Comparison of ENCODE assay signal across 9 cellular contexts in genomic region chr7:100679927-100680588, GRCh38. TPM values are rescaled to one million over a fixed set of nuclear protein-coding genes. Genes with fewer than 3 reads are reported as not detected.
A peak's percentile ranks its signal among the peaks of the same experiment; 100 is the strongest.
DNase-seq lines count a peak whose midpoint lies in the region; ATAC-seq, FAIRE-seq and TF ChIP-seq lines count a peak whose summit lies in the region.
"Had no signal": no experiment of that assay in that cellular context is flagged by ENCODE, and none has a peak within 500 bp of the region (broad histone marks: within the 10 kb centered on the region; RNA-seq: fewer than 3 reads in every experiment).

No MANE protein-coding gene starts in this region.

- H3K27ac Mint-ChIP-seq in activated naive CD4-positive, alpha-beta T cell treated with anti-CD3 and anti-CD28 coated beads, Interleukin-2, amount 50 U/mL, for 24 hours: peak overlapping the region; percentile 71

- no peak overlapping the region for H3K4me3 Mint-ChIP-seq in activated naive CD4-positive, alpha-beta T cell treated with anti-CD3 and anti-CD28 coated beads, Interleukin-2, amount 50 U/mL, for 24 hours

- H3K4me1 ChIP-seq in adipocyte (ENCODE audit: control insufficient read depth, insufficient read depth, low read length): peaks cover 28% of the 10 kb centered on the region
- peaks cover 32% of the 10 kb centered on the region for H3K4me1 ChIP-seq in HepG2 (ENCODE audit: insufficient read depth, low read length)

- H3K4me3 ChIP-seq in adipocyte (ENCODE audit: low read length): no peak overlapping the region
- no peak overlapping the region for H3K4me3 ChIP-seq in HepG2 (replicated peaks in 1 of 3; ENCODE audit: insufficient read depth in 1 of 3, low read depth in 2 of 3, low read length in 3 of 3)

- H3K79me2 ChIP-seq in HepG2 (ENCODE audit: insufficient read depth, low read length): peaks cover under 1% of the 10 kb centered on the region

- H3K9me3 ChIP-seq in adipocyte (ENCODE audit: control insufficient read depth, low read length): no peaks in the 10 kb centered on the region
- H3K9me3 ChIP-seq in HepG2 (ENCODE audit: low read length): no peaks in the 10 kb centered on the region

- peaks cover 44% of the 10 kb centered on the region for H3K4me1 Mint-ChIP-seq in activated naive CD4-positive, alpha-beta T cell treated with anti-CD3 and anti-CD28 coated beads, Interleukin-2, amount 50 U/mL, for 24 hours

- no peaks in the 10 kb centered on the region for H3K9me3 Mint-ChIP-seq in activated naive CD4-positive, alpha-beta T cell treated with anti-CD3 and anti-CD28 coated beads, Interleukin-2, amount 50 U/mL, for 24 hours

- WGBS in HepG2 (ENCODE audit: low lambda C conversion rate): 93% methylated on average over 14 of the region's 14 CpGs

- no peak overlapping the region for H2AFZ ChIP-seq in HepG2 (ENCODE audit: low read length)

- peaks cover 66% of the 10 kb centered on the region for H3K36me3 ChIP-seq in adipocyte (ENCODE audit: control insufficient read depth, insufficient read depth, low read length, severe bottlenecking)
- peaks cover 34 to 51% of the 10 kb centered on the region in 2 experiments for H3K36me3 ChIP-seq in HepG2 (replicated peaks in 1 of 2; ENCODE audit: control insufficient read depth in 1 of 2, insufficient read depth in 2 of 2, low read length in 2 of 2)

- H3K27me3 Mint-ChIP-seq in activated naive CD4-positive, alpha-beta T cell treated with anti-CD3 and anti-CD28 coated beads, Interleukin-2, amount 50 U/mL, for 24 hours: no peaks in the 10 kb centered on the region

- no peak overlapping the region for H3K4me2 ChIP-seq in HepG2 (ENCODE audit: low read depth, low read length)

- H3K27me3 ChIP-seq in adipocyte (replicated peaks; ENCODE audit: control insufficient read depth, insufficient read depth, low read length): no peaks in the 10 kb centered on the region
- no peaks in the 10 kb centered on the region for H3K27me3 ChIP-seq in HepG2 (ENCODE audit: control insufficient read depth in 1 of 2, insufficient read depth in 2 of 2, low read length in 2 of 2)

- H3K27ac ChIP-seq in HepG2 (ENCODE audit: extremely low read length, insufficient read depth, low read length): peak overlapping the region; percentile 27

- no peak for DNase-seq in activated naive CD4-positive, alpha-beta T cell treated with anti-CD3 and anti-CD28 coated beads, Interleukin-2, amount 50 U/mL, for 16 hours
- DNase-seq in adipocyte (ENCODE audit: low read depth) (no peak), HepG2 (ENCODE audit: low spot score) (no peak), urothelium cell line (ENCODE audit: low spot score) (no peak), amniotic stem cell (lab: John Stamatoyannopoulos, UW) (no peak)
- DNase-seq: NCI-H1092 treated with DMSO at 0.1 percent for 48 hours had no signal

- BruUV-seq in HepG2 (replicated peaks; lab: Mats Ljungman, UMichigan): TSS peak; percentile 40

- ATAC-seq in HepG2 (no peak), HG03469 (IDR thresholded peaks at IDR 0.05; ENCODE audit: unreplicated experiment) (no peak), HG03097 (IDR thresholded peaks at IDR 0.05; ENCODE audit: low FRiP score, unreplicated experiment) (no peak)

- TF ChIP-seq RAD21 in HepG2 (CRISPR knock-in tag; IDR thresholded peaks at IDR 0.05): no peak

- no peak for TF ChIP-seq CTCF in HepG2 (CRISPR knock-in tag; IDR thresholded peaks at IDR 0.05)

- intact Hi-C loops in HepG2 (cut with micrococcal nuclease; ENCODE audit: unreplicated experiment): no loop called here

- CTCF ChIA-PET in HepG2 (lab: Yijun Ruan, JAX; ENCODE audit: low intra/inter-chr PET ratio, low total read pairs): no interaction called here

- in situ Hi-C loops in HepG2 (cut with HindIII; ENCODE audit: extremely low pct_ligation_motif_present, low pct_unique_long_range_greater_than_20kb): no loop called here

- FAIRE-seq in HepG2 (lab: Jason Lieb, UNC): no peak
- peak; percentile 42 for FAIRE-seq in urothelium cell line (lab: Jason Lieb, UNC)

- POLR2A ChIA-PET in HepG2 (lab: Yijun Ruan, JAX): interaction anchor here (0.7 to 2.1 kb wide), 9 partner anchors 10 to 194 kb away, joined by 3 to 9 read pairs (median 4); partner anchors contain the start of genes FBXO24, GIGYF1, LRCH4 and MOSPD3

- H3K9ac ChIP-seq in adipocyte (ENCODE audit: low read length) (peak overlapping the region; percentile 64), HepG2 (ENCODE audit: insufficient read depth, low read depth, low read length) (no peak overlapping the region)

- no peaks in the 10 kb centered on the region for H3K36me3 Mint-ChIP-seq in activated naive CD4-positive, alpha-beta T cell treated with anti-CD3 and anti-CD28 coated beads, Interleukin-2, amount 50 U/mL, for 24 hours

- TF ChIP-seq POLR2A in HepG2 (IDR thresholded peaks at IDR 0.05; ENCODE audit: insufficient read depth in 1 of 2, low read depth in 2 of 2, low read length in 2 of 2): no peak

- peaks cover 8% of the 10 kb centered on the region; the same call in 1 of the 2 replicates for H4K20me1 ChIP-seq in HepG2 (ENCODE audit: insufficient read depth, low read length)

- no peak for TF ChIP-seq EP300 in HepG2 (IDR thresholded peaks at IDR 0.05; ENCODE audit: low read depth in 2 of 2, low read length in 2 of 2)
- TF ChIP-seq EP300 in HepG2 (CRISPR knock-in tag; IDR thresholded peaks at IDR 0.05; ENCODE audit: borderline replicate concordance): no peak

RNA-seq across cellular contexts. Expression of gene GNB2, which starts 6.5 kb away (rescaled TPM):
- 48.3 and 64.3 TPM in 2 replicates for total RNA-seq in HepG2 (2016; rRNA removed; fragmentation: Illumina TruSeq; extraction: Trizol)
- total RNA-seq in HepG2 (2016; cell fraction: cytosol; rRNA removed; fragmentation: Illumina TruSeq; extraction: Trizol; ENCODE audit: low read depth): 84.0 and 90.3 TPM in 2 replicates
- 51.7 and 55.9 TPM in 2 replicates for total RNA-seq in HepG2 (2016; cell fraction: insoluble cytoplasmic fraction; rRNA removed; fragmentation: Illumina TruSeq; extraction: Trizol)
- total RNA-seq in HepG2 (2016; cell fraction: membrane; rRNA removed; fragmentation: Illumina TruSeq; extraction: Trizol): 95.7 and 129 TPM in 2 replicates
- 30.4 and 32.6 TPM in 2 replicates for total RNA-seq in HepG2 (2016; cell fraction: nucleus; rRNA removed; fragmentation: Illumina TruSeq; extraction: Trizol)
- 67.1 and 82.0 TPM in 2 replicates for polyA plus RNA-seq in HepG2 (2011; rRNA removed)
- polyA plus RNA-seq in HepG2 (2011; cell fraction: cytosol; rRNA removed): 69.6 and 88.5 TPM in 2 replicates
- 82.9 and 91.9 TPM in 2 replicates for polyA plus RNA-seq in HepG2 (2011; cell fraction: nucleus; rRNA removed)
- polyA plus RNA-seq in HepG2 (2012): 80.2 and 110 TPM in 2 replicates
- 141 and 174 TPM in 2 replicates for polyA plus RNA-seq in HepG2 (2016; cell fraction: cytosol; fragmentation: Illumina TruSeq; extraction: Trizol; ENCODE audit: low read depth)
- 105 and 126 TPM in 2 replicates for polyA plus RNA-seq in HepG2 (2016; cell fraction: insoluble cytoplasmic fraction; fragmentation: Illumina TruSeq; extraction: Trizol; ENCODE audit: low read depth)
- polyA plus RNA-seq in HepG2 (2016; cell fraction: membrane; fragmentation: Illumina TruSeq; extraction: Trizol; ENCODE audit: low read depth): 137 and 159 TPM in 2 replicates
- polyA plus RNA-seq in HepG2 (2016; cell fraction: nucleus; fragmentation: Illumina TruSeq; extraction: Trizol; ENCODE audit: insufficient read depth, low read depth): 84.9 and 92.0 TPM in 2 replicates
- 104 and 125 TPM in 2 replicates for polyA minus RNA-seq in HepG2 (2011; rRNA and poly(A)+ RNA removed; ENCODE audit: low replicate concordance)
- 35.2 and 43.4 TPM in 2 replicates for polyA minus RNA-seq in HepG2 (2011; cell fraction: cytosol; rRNA and poly(A)+ RNA removed)
- polyA minus RNA-seq in HepG2 (2011; cell fraction: nucleus; rRNA and poly(A)+ RNA removed): 10.0 and 11.4 TPM in 2 replicates

RNA-seq across cellular contexts. Expression of gene GIGYF1, which starts 14.0 kb away (rescaled TPM):
- total RNA-seq in HepG2 (2016; rRNA removed; fragmentation: Illumina TruSeq; extraction: Trizol): 6.4 and 16.1 TPM in 2 replicates
- 1.1 TPM in 2 replicates for total RNA-seq in HepG2 (2016; cell fraction: cytosol; rRNA removed; fragmentation: Illumina TruSeq; extraction: Trizol; ENCODE audit: low read depth)
- 5.2 and 15.6 TPM in 2 replicates for total RNA-seq in HepG2 (2016; cell fraction: insoluble cytoplasmic fraction; rRNA removed; fragmentation: Illumina TruSeq; extraction: Trizol)
- 2.5 and 3.1 TPM in 2 replicates for total RNA-seq in HepG2 (2016; cell fraction: membrane; rRNA removed; fragmentation: Illumina TruSeq; extraction: Trizol)
- total RNA-seq in HepG2 (2016; cell fraction: nucleus; rRNA removed; fragmentation: Illumina TruSeq; extraction: Trizol): 20.9 and 26.7 TPM in 2 replicates
- polyA plus RNA-seq in HepG2 (2011; rRNA removed): 7.6 and 10.2 TPM in 2 replicates
- polyA plus RNA-seq in HepG2 (2011; cell fraction: cytosol; rRNA removed): 2.9 and 4.4 TPM in 2 replicates
- polyA plus RNA-seq in HepG2 (2011; cell fraction: nucleus; rRNA removed): 109 and 136 TPM in 2 replicates
- polyA plus RNA-seq in HepG2 (2012): 14.6 and 15.7 TPM in 2 replicates
- polyA plus RNA-seq in HepG2 (2016; cell fraction: cytosol; fragmentation: Illumina TruSeq; extraction: Trizol; ENCODE audit: low read depth): 0.49 and 0.50 TPM in 2 replicates
- polyA plus RNA-seq in HepG2 (2016; cell fraction: insoluble cytoplasmic fraction; fragmentation: Illumina TruSeq; extraction: Trizol; ENCODE audit: low read depth): 4.7 and 6.6 TPM in 2 replicates
- polyA plus RNA-seq in HepG2 (2016; cell fraction: membrane; fragmentation: Illumina TruSeq; extraction: Trizol; ENCODE audit: low read depth): 1.2 and 1.8 TPM in 2 replicates
- 82.9 and 91.2 TPM in 2 replicates for polyA plus RNA-seq in HepG2 (2016; cell fraction: nucleus; fragmentation: Illumina TruSeq; extraction: Trizol; ENCODE audit: insufficient read depth, low read depth)
- 10.8 and 12.0 TPM in 2 replicates for polyA minus RNA-seq in HepG2 (2011; rRNA and poly(A)+ RNA removed; ENCODE audit: low replicate concordance)
- 5.3 and 5.8 TPM in 2 replicates for polyA minus RNA-seq in HepG2 (2011; cell fraction: cytosol; rRNA and poly(A)+ RNA removed)
- 29.1 and 35.3 TPM in 2 replicates for polyA minus RNA-seq in HepG2 (2011; cell fraction: nucleus; rRNA and poly(A)+ RNA removed)

RNA-seq across cellular contexts. Expression of gene ACTL6B, which starts 23.8 kb away (rescaled TPM):
- total RNA-seq in HepG2 (2016; rRNA removed; fragmentation: Illumina TruSeq; extraction: Trizol): not detected in 2 replicates
- total RNA-seq in HepG2 (2016; cell fraction: cytosol; rRNA removed; fragmentation: Illumina TruSeq; extraction: Trizol; ENCODE audit: low read depth): not detected in 2 replicates
- total RNA-seq in HepG2 (2016; cell fraction: insoluble cytoplasmic fraction; rRNA removed; fragmentation: Illumina TruSeq; extraction: Trizol): not detected in 2 replicates
- not detected in 2 replicates for total RNA-seq in HepG2 (2016; cell fraction: membrane; rRNA removed; fragmentation: Illumina TruSeq; extraction: Trizol)
- total RNA-seq in HepG2 (2016; cell fraction: nucleus; rRNA removed; fragmentation: Illumina TruSeq; extraction: Trizol): not detected in 2 replicates
- not detected in 2 replicates for polyA plus RNA-seq in HepG2 (2011; rRNA removed)
- polyA plus RNA-seq in HepG2 (2011; cell fraction: cytosol; rRNA removed): not detected in 2 replicates
- polyA plus RNA-seq in HepG2 (2011; cell fraction: nucleus; rRNA removed): not detected in 2 replicates
- polyA plus RNA-seq in HepG2 (2012): not detected in 2 replicates
- polyA plus RNA-seq in HepG2 (2016; cell fraction: cytosol; fragmentation: Illumina TruSeq; extraction: Trizol; ENCODE audit: low read depth): not detected in 2 replicates
- not detected in 2 replicates for polyA plus RNA-seq in HepG2 (2016; cell fraction: insoluble cytoplasmic fraction; fragmentation: Illumina TruSeq; extraction: Trizol; ENCODE audit: low read depth)
- polyA plus RNA-seq in HepG2 (2016; cell fraction: membrane; fragmentation: Illumina TruSeq; extraction: Trizol; ENCODE audit: low read depth): not detected in 2 replicates
- not detected in 2 replicates for polyA plus RNA-seq in HepG2 (2016; cell fraction: nucleus; fragmentation: Illumina TruSeq; extraction: Trizol; ENCODE audit: insufficient read depth, low read depth)
- not detected in 2 replicates for polyA minus RNA-seq in HepG2 (2011; rRNA and poly(A)+ RNA removed; ENCODE audit: low replicate concordance)
- not detected in 2 replicates for polyA minus RNA-seq in HepG2 (2011; cell fraction: cytosol; rRNA and poly(A)+ RNA removed)
- not detected in 2 replicates for polyA minus RNA-seq in HepG2 (2011; cell fraction: nucleus; rRNA and poly(A)+ RNA removed)

RNA-seq across cellular contexts. Expression of gene POP7, which starts 25.9 kb away (rescaled TPM):
- total RNA-seq in HepG2 (2016; rRNA removed; fragmentation: Illumina TruSeq; extraction: Trizol): 91.1 and 91.5 TPM in 2 replicates
- total RNA-seq in HepG2 (2016; cell fraction: cytosol; rRNA removed; fragmentation: Illumina TruSeq; extraction: Trizol; ENCODE audit: low read depth): 80.9 and 134 TPM in 2 replicates
- 88.0 and 96.3 TPM in 2 replicates for total RNA-seq in HepG2 (2016; cell fraction: insoluble cytoplasmic fraction; rRNA removed; fragmentation: Illumina TruSeq; extraction: Trizol)
- 82.0 and 130 TPM in 2 replicates for total RNA-seq in HepG2 (2016; cell fraction: membrane; rRNA removed; fragmentation: Illumina TruSeq; extraction: Trizol)
- 30.9 and 33.0 TPM in 2 replicates for total RNA-seq in HepG2 (2016; cell fraction: nucleus; rRNA removed; fragmentation: Illumina TruSeq; extraction: Trizol)
- polyA plus RNA-seq in HepG2 (2011; rRNA removed): 63.9 and 70.6 TPM in 2 replicates
- polyA plus RNA-seq in HepG2 (2011; cell fraction: cytosol; rRNA removed): 59.0 and 91.7 TPM in 2 replicates
- 30.7 and 33.6 TPM in 2 replicates for polyA plus RNA-seq in HepG2 (2011; cell fraction: nucleus; rRNA removed)
- polyA plus RNA-seq in HepG2 (2012): 35.3 and 43.7 TPM in 2 replicates
- polyA plus RNA-seq in HepG2 (2016; cell fraction: cytosol; fragmentation: Illumina TruSeq; extraction: Trizol; ENCODE audit: low read depth): 72.9 and 135 TPM in 2 replicates
- 95.2 and 106 TPM in 2 replicates for polyA plus RNA-seq in HepG2 (2016; cell fraction: insoluble cytoplasmic fraction; fragmentation: Illumina TruSeq; extraction: Trizol; ENCODE audit: low read depth)
- polyA plus RNA-seq in HepG2 (2016; cell fraction: membrane; fragmentation: Illumina TruSeq; extraction: Trizol; ENCODE audit: low read depth): 75.0 and 120 TPM in 2 replicates
- polyA plus RNA-seq in HepG2 (2016; cell fraction: nucleus; fragmentation: Illumina TruSeq; extraction: Trizol; ENCODE audit: insufficient read depth, low read depth): 59.0 and 71.0 TPM in 2 replicates
- 32.0 and 34.2 TPM in 2 replicates for polyA minus RNA-seq in HepG2 (2011; rRNA and poly(A)+ RNA removed; ENCODE audit: low replicate concordance)
- 21.5 and 21.6 TPM in 2 replicates for polyA minus RNA-seq in HepG2 (2011; cell fraction: cytosol; rRNA and poly(A)+ RNA removed)
- polyA minus RNA-seq in HepG2 (2011; cell fraction: nucleus; rRNA and poly(A)+ RNA removed): 4.5 and 5.0 TPM in 2 replicates

RNA-seq across cellular contexts. Expression of gene TFR2, which starts 38.7 kb away (rescaled TPM):
- total RNA-seq in HepG2 (2016; rRNA removed; fragmentation: Illumina TruSeq; extraction: Trizol): 12.5 and 36.9 TPM in 2 replicates
- 3.4 and 5.6 TPM in 2 replicates for total RNA-seq in HepG2 (2016; cell fraction: cytosol; rRNA removed; fragmentation: Illumina TruSeq; extraction: Trizol; ENCODE audit: low read depth)
- 10.1 and 35.7 TPM in 2 replicates for total RNA-seq in HepG2 (2016; cell fraction: insoluble cytoplasmic fraction; rRNA removed; fragmentation: Illumina TruSeq; extraction: Trizol)
- 8.2 and 10.4 TPM in 2 replicates for total RNA-seq in HepG2 (2016; cell fraction: membrane; rRNA removed; fragmentation: Illumina TruSeq; extraction: Trizol)
- 34.2 and 34.9 TPM in 2 replicates for total RNA-seq in HepG2 (2016; cell fraction: nucleus; rRNA removed; fragmentation: Illumina TruSeq; extraction: Trizol)
- polyA plus RNA-seq in HepG2 (2011; rRNA removed): 64.2 and 122 TPM in 2 replicates
- 55.9 and 57.8 TPM in 2 replicates for polyA plus RNA-seq in HepG2 (2011; cell fraction: cytosol; rRNA removed)
- polyA plus RNA-seq in HepG2 (2011; cell fraction: nucleus; rRNA removed): 182 and 193 TPM in 2 replicates
- polyA plus RNA-seq in HepG2 (2012): 111 and 151 TPM in 2 replicates
- polyA plus RNA-seq in HepG2 (2016; cell fraction: cytosol; fragmentation: Illumina TruSeq; extraction: Trizol; ENCODE audit: low read depth): 4.2 and 4.6 TPM in 2 replicates
- 11.4 and 13.6 TPM in 2 replicates for polyA plus RNA-seq in HepG2 (2016; cell fraction: insoluble cytoplasmic fraction; fragmentation: Illumina TruSeq; extraction: Trizol; ENCODE audit: low read depth)
- polyA plus RNA-seq in HepG2 (2016; cell fraction: membrane; fragmentation: Illumina TruSeq; extraction: Trizol; ENCODE audit: low read depth): 6.6 and 6.9 TPM in 2 replicates
- 79.8 and 81.7 TPM in 2 replicates for polyA plus RNA-seq in HepG2 (2016; cell fraction: nucleus; fragmentation: Illumina TruSeq; extraction: Trizol; ENCODE audit: insufficient read depth, low read depth)
- polyA minus RNA-seq in HepG2 (2011; rRNA and poly(A)+ RNA removed; ENCODE audit: low replicate concordance): 17.0 and 39.6 TPM in 2 replicates
- polyA minus RNA-seq in HepG2 (2011; cell fraction: cytosol; rRNA and poly(A)+ RNA removed): 14.2 and 31.8 TPM in 2 replicates
- 27.4 and 31.8 TPM in 2 replicates for polyA minus RNA-seq in HepG2 (2011; cell fraction: nucleus; rRNA and poly(A)+ RNA removed)
